In genomic region chr17:51322390-51323029, GRCh38 we compare ENCODE assay signal across 8 cellular contexts.
DNase-seq lines count a peak whose midpoint lies in the region; ATAC-seq and TF ChIP-seq lines count a peak whose summit lies in the region.

No MANE protein-coding gene starts in this region.

- H3K36me3 Mint-ChIP-seq in effector memory CD8-positive, alpha-beta T cell (ENCODE audit: insufficient read depth): no peaks in the 10 kb centered on the region
- H3K36me3 Mint-ChIP-seq in progenitor cell of endocrine pancreas (ENCODE audit: insufficient read depth): peaks cover 6% of the 10 kb centered on the region

- ATAC-seq in GM21367 (IDR thresholded peaks at IDR 0.05; ENCODE audit: unreplicated experiment) (peak; percentile 64), GM21381 (IDR thresholded peaks at IDR 0.05; ENCODE audit: unreplicated experiment) (no peak), HG03095 (IDR thresholded peaks at IDR 0.05; ENCODE audit: unreplicated experiment) (no peak)
- peak; percentile 26 for ATAC-seq in effector memory CD8-positive, alpha-beta T cell (replicated peaks)

- H3K27ac Mint-ChIP-seq in effector memory CD8-positive, alpha-beta T cell: no peak overlapping the region
- H3K27ac Mint-ChIP-seq in progenitor cell of endocrine pancreas: no peak overlapping the region

- peaks cover 40 to 61% of the 10 kb centered on the region in 2 donors for H3K27me3 Mint-ChIP-seq in effector memory CD8-positive, alpha-beta T cell
- H3K27me3 Mint-ChIP-seq in progenitor cell of endocrine pancreas: no peaks in the 10 kb centered on the region

- H3K4me1 Mint-ChIP-seq in effector memory CD8-positive, alpha-beta T cell (ENCODE audit: low read depth in 2 of 2): no peaks in the 10 kb centered on the region
- H3K4me1 Mint-ChIP-seq in progenitor cell of endocrine pancreas (ENCODE audit: low read depth): peaks cover 12% of the 10 kb centered on the region

- peak; percentile 54 for TF ChIP-seq CTCF in progenitor cell of endocrine pancreas (IDR thresholded peaks at IDR 0.05; ENCODE audit: unreplicated experiment)

- DNase-seq in DMS53 (lab: John Stamatoyannopoulos, UW) (peak; percentile 71), NCI-H446 treated with DMSO at 0.1 percent for 48 hours (lab: John Stamatoyannopoulos, UW) (peak; percentile 54), progenitor cell of endocrine pancreas (ENCODE audit: low spot score, unreplicated experiment) (no peak), retina (no peak)
- DNase-seq in effector memory CD8-positive, alpha-beta T cell: no peak

- H3K9me3 Mint-ChIP-seq in effector memory CD8-positive, alpha-beta T cell: peaks cover 7 to 8% of the 10 kb centered on the region in 2 donors
- peaks cover 16% of the 10 kb centered on the region for H3K9me3 Mint-ChIP-seq in progenitor cell of endocrine pancreas (ENCODE audit: low read depth)

- no peak overlapping the region for H3K4me3 Mint-ChIP-seq in effector memory CD8-positive, alpha-beta T cell
- no peak overlapping the region for H3K4me3 Mint-ChIP-seq in progenitor cell of endocrine pancreas (ENCODE audit: low read depth)

Comparison
In these comparisons a context has a peak if more than half of its experiments do, and no peak if none do; other contexts are left out.
1. DNase-seq: peak in DMS53 (single experiment) and NCI-H446 treated with DMSO at 0.1 percent for 48 hours (single experiment); none in effector memory CD8-positive, alpha-beta T cell (0 of 3), progenitor cell of endocrine pancreas (single experiment) and retina (single experiment).
2. ATAC-seq: peak in GM21367 (single experiment) and effector memory CD8-positive, alpha-beta T cell (single experiment); none in GM21381 (single experiment) and HG03095 (single experiment).